Comparison of ENCODE assay signal across 1 cellular context in the genomic region with DNA sequence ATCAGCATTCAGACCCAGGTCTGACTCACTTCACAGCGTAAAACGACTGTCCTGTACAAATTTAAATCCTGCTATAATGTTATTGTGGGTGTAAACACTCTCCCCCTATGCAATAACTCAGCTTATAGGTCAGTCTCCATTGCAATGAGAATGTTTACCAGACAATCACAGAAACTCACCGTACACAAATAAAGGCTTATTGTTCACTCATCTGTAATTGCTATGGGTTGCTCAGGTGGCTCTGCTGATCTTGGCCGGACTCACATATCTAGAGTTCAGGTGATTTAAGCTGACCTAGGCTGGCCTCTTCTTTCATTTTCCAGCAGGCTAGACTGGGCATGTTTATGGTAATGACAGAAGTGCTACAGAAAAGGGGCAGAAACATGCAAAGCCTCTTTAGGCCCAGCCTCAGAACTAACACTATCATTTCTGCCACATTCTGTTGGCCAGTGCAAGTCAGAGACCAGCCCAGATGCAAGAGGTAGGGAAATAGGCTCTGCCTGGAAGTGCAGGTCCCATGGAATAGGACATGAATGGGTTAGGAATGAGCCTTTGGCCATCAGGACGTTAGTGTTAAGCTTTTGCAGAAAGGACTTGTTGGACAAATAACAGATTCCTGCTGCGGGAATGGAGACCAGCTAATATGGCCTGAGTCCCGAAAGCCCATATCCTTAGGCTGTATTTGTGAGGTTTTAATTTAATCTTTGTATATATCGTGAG.
TF ChIP-seq lines count a peak whose summit lies in the region.

No MANE protein-coding gene starts in this region.

TF ChIP-seq in HepG2, 621 proteins besides CTCF, POLR2A, EP300 and RAD21 (continued from another document):
- TF ChIP-seq, protein P1, sequence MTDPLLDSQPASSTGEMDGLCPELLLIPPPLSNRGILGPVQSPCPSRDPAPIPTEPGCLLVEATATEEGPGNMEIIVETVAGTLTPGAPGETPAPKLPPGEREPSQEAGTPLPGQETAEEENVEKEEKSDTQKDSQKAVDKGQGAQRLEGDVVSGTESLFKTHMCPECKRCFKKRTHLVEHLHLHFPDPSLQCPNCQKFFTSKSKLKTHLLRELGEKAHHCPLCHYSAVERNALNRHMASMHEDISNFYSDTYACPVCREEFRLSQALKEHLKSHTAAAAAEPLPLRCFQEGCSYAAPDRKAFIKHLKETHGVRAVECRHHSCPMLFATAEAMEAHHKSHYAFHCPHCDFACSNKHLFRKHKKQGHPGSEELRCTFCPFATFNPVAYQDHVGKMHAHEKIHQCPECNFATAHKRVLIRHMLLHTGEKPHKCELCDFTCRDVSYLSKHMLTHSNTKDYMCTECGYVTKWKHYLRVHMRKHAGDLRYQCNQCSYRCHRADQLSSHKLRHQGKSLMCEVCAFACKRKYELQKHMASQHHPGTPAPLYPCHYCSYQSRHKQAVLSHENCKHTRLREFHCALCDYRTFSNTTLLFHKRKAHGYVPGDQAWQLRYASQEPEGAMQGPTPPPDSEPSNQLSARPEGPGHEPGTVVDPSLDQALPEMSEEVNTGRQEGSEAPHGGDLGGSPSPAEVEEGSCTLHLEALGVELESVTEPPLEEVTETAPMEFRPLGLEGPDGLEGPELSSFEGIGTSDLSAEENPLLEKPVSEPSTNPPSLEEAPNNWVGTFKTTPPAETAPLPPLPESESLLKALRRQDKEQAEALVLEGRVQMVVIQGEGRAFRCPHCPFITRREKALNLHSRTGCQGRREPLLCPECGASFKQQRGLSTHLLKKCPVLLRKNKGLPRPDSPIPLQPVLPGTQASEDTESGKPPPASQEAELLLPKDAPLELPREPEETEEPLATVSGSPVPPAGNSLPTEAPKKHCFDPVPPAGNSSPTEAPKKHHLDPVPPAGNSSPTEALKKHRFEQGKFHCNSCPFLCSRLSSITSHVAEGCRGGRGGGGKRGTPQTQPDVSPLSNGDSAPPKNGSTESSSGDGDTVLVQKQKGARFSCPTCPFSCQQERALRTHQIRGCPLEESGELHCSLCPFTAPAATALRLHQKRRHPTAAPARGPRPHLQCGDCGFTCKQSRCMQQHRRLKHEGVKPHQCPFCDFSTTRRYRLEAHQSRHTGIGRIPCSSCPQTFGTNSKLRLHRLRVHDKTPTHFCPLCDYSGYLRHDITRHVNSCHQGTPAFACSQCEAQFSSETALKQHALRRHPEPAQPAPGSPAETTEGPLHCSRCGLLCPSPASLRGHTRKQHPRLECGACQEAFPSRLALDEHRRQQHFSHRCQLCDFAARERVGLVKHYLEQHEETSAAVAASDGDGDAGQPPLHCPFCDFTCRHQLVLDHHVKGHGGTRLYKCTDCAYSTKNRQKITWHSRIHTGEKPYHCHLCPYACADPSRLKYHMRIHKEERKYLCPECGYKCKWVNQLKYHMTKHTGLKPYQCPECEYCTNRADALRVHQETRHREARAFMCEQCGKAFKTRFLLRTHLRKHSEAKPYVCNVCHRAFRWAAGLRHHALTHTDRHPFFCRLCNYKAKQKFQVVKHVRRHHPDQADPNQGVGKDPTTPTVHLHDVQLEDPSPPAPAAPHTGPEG (CRISPR knock-in tag; IDR thresholded peaks at IDR 0.05): no peak
- no peak for TF ChIP-seq ZNF12 (CRISPR knock-in tag; IDR thresholded peaks at IDR 0.05)
- TF ChIP-seq CCDC6 (CRISPR knock-in tag; IDR thresholded peaks at IDR 0.05): peak; percentile 60
- TF ChIP-seq, protein P2, sequence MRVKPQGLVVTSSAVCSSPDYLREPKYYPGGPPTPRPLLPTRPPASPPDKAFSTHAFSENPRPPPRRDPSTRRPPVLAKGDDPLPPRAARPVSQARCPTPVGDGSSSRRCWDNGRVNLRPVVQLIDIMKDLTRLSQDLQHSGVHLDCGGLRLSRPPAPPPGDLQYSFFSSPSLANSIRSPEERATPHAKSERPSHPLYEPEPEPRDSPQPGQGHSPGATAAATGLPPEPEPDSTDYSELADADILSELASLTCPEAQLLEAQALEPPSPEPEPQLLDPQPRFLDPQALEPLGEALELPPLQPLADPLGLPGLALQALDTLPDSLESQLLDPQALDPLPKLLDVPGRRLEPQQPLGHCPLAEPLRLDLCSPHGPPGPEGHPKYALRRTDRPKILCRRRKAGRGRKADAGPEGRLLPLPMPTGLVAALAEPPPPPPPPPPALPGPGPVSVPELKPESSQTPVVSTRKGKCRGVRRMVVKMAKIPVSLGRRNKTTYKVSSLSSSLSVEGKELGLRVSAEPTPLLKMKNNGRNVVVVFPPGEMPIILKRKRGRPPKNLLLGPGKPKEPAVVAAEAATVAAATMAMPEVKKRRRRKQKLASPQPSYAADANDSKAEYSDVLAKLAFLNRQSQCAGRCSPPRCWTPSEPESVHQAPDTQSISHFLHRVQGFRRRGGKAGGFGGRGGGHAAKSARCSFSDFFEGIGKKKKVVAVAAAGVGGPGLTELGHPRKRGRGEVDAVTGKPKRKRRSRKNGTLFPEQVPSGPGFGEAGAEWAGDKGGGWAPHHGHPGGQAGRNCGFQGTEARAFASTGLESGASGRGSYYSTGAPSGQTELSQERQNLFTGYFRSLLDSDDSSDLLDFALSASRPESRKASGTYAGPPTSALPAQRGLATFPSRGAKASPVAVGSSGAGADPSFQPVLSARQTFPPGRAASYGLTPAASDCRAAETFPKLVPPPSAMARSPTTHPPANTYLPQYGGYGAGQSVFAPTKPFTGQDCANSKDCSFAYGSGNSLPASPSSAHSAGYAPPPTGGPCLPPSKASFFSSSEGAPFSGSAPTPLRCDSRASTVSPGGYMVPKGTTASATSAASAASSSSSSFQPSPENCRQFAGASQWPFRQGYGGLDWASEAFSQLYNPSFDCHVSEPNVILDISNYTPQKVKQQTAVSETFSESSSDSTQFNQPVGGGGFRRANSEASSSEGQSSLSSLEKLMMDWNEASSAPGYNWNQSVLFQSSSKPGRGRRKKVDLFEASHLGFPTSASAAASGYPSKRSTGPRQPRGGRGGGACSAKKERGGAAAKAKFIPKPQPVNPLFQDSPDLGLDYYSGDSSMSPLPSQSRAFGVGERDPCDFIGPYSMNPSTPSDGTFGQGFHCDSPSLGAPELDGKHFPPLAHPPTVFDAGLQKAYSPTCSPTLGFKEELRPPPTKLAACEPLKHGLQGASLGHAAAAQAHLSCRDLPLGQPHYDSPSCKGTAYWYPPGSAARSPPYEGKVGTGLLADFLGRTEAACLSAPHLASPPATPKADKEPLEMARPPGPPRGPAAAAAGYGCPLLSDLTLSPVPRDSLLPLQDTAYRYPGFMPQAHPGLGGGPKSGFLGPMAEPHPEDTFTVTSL (CRISPR knock-in tag; IDR thresholded peaks at IDR 0.05; ENCODE audit: borderline replicate concordance): 0 out of 2 replicates have a peak, but pooled peaks have one; percentile 43
- TF ChIP-seq NCOA5 (CRISPR knock-in tag; IDR thresholded peaks at IDR 0.05): no peak
- TF ChIP-seq DNMT1 (CRISPR knock-in tag; IDR thresholded peaks at IDR 0.05): no peak
- TF ChIP-seq NFKB2 (CRISPR knock-in tag; IDR thresholded peaks at IDR 0.05; ENCODE audit: borderline replicate concordance): no peak
TF ChIP-seq in HepG2: peak in this region for 49.
